17 cellular contexts compared by ENCODE assay signal in genomic region chr2:16105664-16106281, GRCh38.
DNase-seq lines count a peak whose midpoint lies in the region; ATAC-seq lines count a peak whose summit lies in the region.
"Had no signal": no experiment of that assay in that cellular context is flagged by ENCODE, and none has a peak within 500 bp of the region (broad histone marks: within the 10 kb centered on the region; RNA-seq: fewer than 3 reads in every experiment).

No MANE protein-coding gene starts in this region.

- peak; percentile 13 for ATAC-seq in sciatic nerve
- ATAC-seq: PC-3 had no signal

- no peaks in the 10 kb centered on the region for H3K27me3 ChIP-seq in layer of hippocampus (ENCODE audit: control insufficient read depth, insufficient read depth, low read length)

- POLR2A ChIA-PET in activated CD4-positive, alpha-beta T cell treated with anti-CD3 and anti-CD28 coated beads, Interleukin-2, amount 10 ng/mL, durations not matched to agents 7 days and 5 days (lab: Charles Lee): no interaction called here

- H3K27ac Mint-ChIP-seq in activated CD4-positive, alpha-beta T cell treated with anti-CD3 and anti-CD28 coated beads, Interleukin-2, amount 10 ng/mL, durations not matched to agents 7 days and 5 days: no peak overlapping the region
- H3K27ac Mint-ChIP-seq: activated CD4-positive, alpha-beta memory T cell treated with anti-CD3 and anti-CD28 coated beads for 36 hours had no signal

- intact Hi-C loops in sciatic nerve (cut with DNase I): no loop called here

- no peaks in the 10 kb centered on the region for H3K36me3 Mint-ChIP-seq in activated CD4-positive, alpha-beta T cell treated with anti-CD3 and anti-CD28 coated beads, Interleukin-2, amount 10 ng/mL, durations not matched to agents 7 days and 5 days (ENCODE audit: low read depth)
- H3K36me3 Mint-ChIP-seq: activated CD4-positive, alpha-beta memory T cell treated with anti-CD3 and anti-CD28 coated beads for 36 hours had no signal

- H3K9me3 Mint-ChIP-seq in activated CD4-positive, alpha-beta T cell treated with anti-CD3 and anti-CD28 coated beads, Interleukin-2, amount 10 ng/mL, durations not matched to agents 7 days and 5 days: no peaks in the 10 kb centered on the region
- H3K9me3 Mint-ChIP-seq: activated CD4-positive, alpha-beta memory T cell treated with anti-CD3 and anti-CD28 coated beads for 36 hours had no signal

- no peak overlapping the region for H3K4me3 Mint-ChIP-seq in activated CD4-positive, alpha-beta T cell treated with anti-CD3 and anti-CD28 coated beads, Interleukin-2, amount 10 ng/mL, durations not matched to agents 7 days and 5 days
- H3K4me3 Mint-ChIP-seq: activated CD4-positive, alpha-beta memory T cell treated with anti-CD3 and anti-CD28 coated beads for 36 hours had no signal

- peak overlapping the region; percentile 21 for H3K27ac ChIP-seq in layer of hippocampus (ENCODE audit: low read depth, low read length)
- H3K27ac ChIP-seq: GM23248, left ventricle myocardium inferior, SK-N-MC, tibial artery had no signal

- H3K27me3 Mint-ChIP-seq in activated CD4-positive, alpha-beta T cell treated with anti-CD3 and anti-CD28 coated beads, Interleukin-2, amount 10 ng/mL, durations not matched to agents 7 days and 5 days: no peaks in the 10 kb centered on the region
- H3K27me3 Mint-ChIP-seq: activated CD4-positive, alpha-beta memory T cell treated with anti-CD3 and anti-CD28 coated beads for 36 hours had no signal

- CTCF ChIA-PET in activated CD4-positive, alpha-beta T cell treated with anti-CD3 and anti-CD28 coated beads, Interleukin-2, amount 10 ng/mL, durations not matched to agents 7 days and 5 days (lab: Charles Lee): no interaction called here

- DNase-seq in NCI-H146 (lab: John Stamatoyannopoulos, UW) (peak; percentile 31), ecto neural progenitor cell (ENCODE audit: low spot score) (peak; percentile 73), sciatic nerve (ENCODE audit: low spot score) (no peak), GM19240 (ENCODE audit: insufficient read length, low spot score) (no peak), DMS53 treated with DMSO at 0.1 percent for 48 hours (lab: John Stamatoyannopoulos, UW; ENCODE audit: unreplicated experiment) (no peak)
- no peak for DNase-seq in activated CD4-positive, alpha-beta T cell treated with anti-CD3 and anti-CD28 coated beads, Interleukin-2, amount 10 ng/mL, durations not matched to agents 7 days and 5 days
- no peak for DNase-seq in activated T-cell treated with anti-CD3 and anti-CD28 coated beads, Interleukin-2, amount 50 U/mL, for 48 hours
- DNase-seq: activated CD4-positive, alpha-beta memory T cell treated with anti-CD3 and anti-CD28 coated beads for 36 hours; GM23248; left ventricle myocardium inferior; NCI-H1105; NCI-H345; PC-3; stimulated activated CD4-positive, alpha-beta T cell treated with anti-CD3 and anti-CD28 coated beads, Interleukin-1b, Interleukin-23, amount 100 ng/mL, for 48 hours; tibial artery had no signal

- no peaks in the 10 kb centered on the region for H3K4me1 Mint-ChIP-seq in activated CD4-positive, alpha-beta T cell treated with anti-CD3 and anti-CD28 coated beads, Interleukin-2, amount 10 ng/mL, durations not matched to agents 7 days and 5 days

Comparison
In these comparisons a context has a peak if more than half of its experiments do, and no peak if none do; other contexts are left out.
1. DNase-seq: peak in NCI-H146 (single experiment) and ecto neural progenitor cell (single experiment); none in sciatic nerve (single experiment), GM19240 (single experiment), activated CD4-positive, alpha-beta T cell treated with anti-CD3 and anti-CD28 coated beads, Interleukin-2, amount 10 ng/mL, durations not matched to agents 7 days and 5 days (single experiment), activated T-cell treated with anti-CD3 and anti-CD28 coated beads, Interleukin-2, amount 50 U/mL, for 48 hours (0 of 2) and DMS53 treated with DMSO at 0.1 percent for 48 hours (single experiment).